In genomic region chr5:177434942-177435738, GRCh38 we compare ENCODE assay signal across 24 cellular contexts. TPM values are rescaled to one million over a fixed set of nuclear protein-coding genes. Genes with fewer than 3 reads are reported as not detected.
DNase-seq lines count a peak whose midpoint lies in the region; ATAC-seq lines count a peak whose summit lies in the region.
"Had no signal": no experiment of that assay in that cellular context is flagged by ENCODE, and none has a peak within 500 bp of the region (broad histone marks: within the 10 kb centered on the region; RNA-seq: fewer than 3 reads in every experiment).

No MANE protein-coding gene starts in this region.

- H3K4me3 ChIP-seq in CD4-positive, CD25-positive, alpha-beta regulatory T cell (ENCODE audit: low read depth, low read length), result no peak overlapping the region
- H3K4me3 ChIP-seq: breast epithelium, hepatocyte, lower lobe of right lung, uterus had no signal

- H3K36me3 ChIP-seq in CD4-positive, CD25-positive, alpha-beta regulatory T cell (ENCODE audit: control insufficient read depth, insufficient read depth, low read length), result peaks cover 76% of the 10 kb centered on the region
- H3K36me3 ChIP-seq: breast epithelium, uterus had no signal

- peaks cover 86% of the 10 kb centered on the region for H3K4me1 ChIP-seq in CD4-positive, CD25-positive, alpha-beta regulatory T cell (ENCODE audit: control insufficient read depth, insufficient read depth, low read length, poor library complexity, severe bottlenecking)
- H3K4me1 ChIP-seq: uterus had no signal

- H3K9me3 ChIP-seq in CD4-positive, CD25-positive, alpha-beta regulatory T cell (ENCODE audit: control insufficient read depth in 2 of 2, low read length in 2 of 2), result no peaks in the 10 kb centered on the region
- H3K9me3 ChIP-seq: breast epithelium, lower lobe of right lung, uterus had no signal

- H3K27me3 Mint-ChIP-seq in activated T-cell treated with anti-CD3 and anti-CD28 coated beads, Interleukin-2, amount 50 U/mL, for 24 hours, result no peaks in the 10 kb centered on the region
- H3K27me3 Mint-ChIP-seq in CD4-positive, CD25-positive, alpha-beta regulatory T cell, result no peaks in the 10 kb centered on the region
- peaks cover 4 to 13% (median 5%) of the 10 kb centered on the region in 3 donors for H3K27me3 Mint-ChIP-seq in immature natural killer cell (ENCODE audit: low read depth in 3 of 3)

- intact Hi-C loops in head of caudate nucleus (cut with DNase I), result no loop called here

- no peaks in the 10 kb centered on the region for H3K27me3 ChIP-seq in CD4-positive, CD25-positive, alpha-beta regulatory T cell (ENCODE audit: control insufficient read depth, insufficient read depth, low read length)
- H3K27me3 ChIP-seq: breast epithelium, hepatocyte, uterus had no signal

- DNase-seq in activated T-cell treated with anti-CD3 and anti-CD28 coated beads, Interleukin-2, amount 50 U/mL, for 24 hours, result no peak
- DNase-seq in activated T-cell treated with anti-CD3 and anti-CD28 coated beads, Interleukin-2, amount 50 U/mL, for 1 hour, result no peak
- DNase-seq in CD4-positive, CD25-positive, alpha-beta regulatory T cell, result no peak
- DNase-seq in SW480 (ENCODE audit: low spot score), result peak; percentile 89
- DNase-seq in immature natural killer cell, result peak; percentile 49 to 51 (median 50)
- no peak for DNase-seq in NCI-H226
- DNase-seq in head of caudate nucleus, result no peak
- DNase-seq: C1 segment of cervical spinal cord, foreskin fibroblast, lower lobe of right lung, NCI-H1694 treated with DMSO at 0.1 percent for 48 hours, NCI-H748 treated with DMSO at 0.1 percent for 48 hours, nucleus accumbens, SHP77, uterus had no signal

- peaks cover 88% of the 10 kb centered on the region for H3K4me1 Mint-ChIP-seq in activated T-cell treated with anti-CD3 and anti-CD28 coated beads, Interleukin-2, amount 50 U/mL, for 24 hours (ENCODE audit: low read depth)
- peaks cover 8 to 89% (median 40%) of the 10 kb centered on the region in 4 donors for H3K4me1 Mint-ChIP-seq in CD4-positive, CD25-positive, alpha-beta regulatory T cell
- H3K4me1 Mint-ChIP-seq in immature natural killer cell, result peaks cover 68 to 79% of the 10 kb centered on the region in 2 donors

- H3K4me3 Mint-ChIP-seq in activated T-cell treated with anti-CD3 and anti-CD28 coated beads, Interleukin-2, amount 50 U/mL, for 24 hours, result no peak overlapping the region
- H3K4me3 Mint-ChIP-seq in CD4-positive, CD25-positive, alpha-beta regulatory T cell, result peak overlapping the region; percentile 21 to 61 (median 32)
- peak overlapping the region in 4 of 5 donors; percentile 53 to 73 (median 64) for H3K4me3 Mint-ChIP-seq in immature natural killer cell

- ATAC-seq in CD4-positive, CD25-positive, alpha-beta regulatory T cell (ENCODE audit: low read depth in 2 of 2), result no peak
- no peak for ATAC-seq in GM19395 (IDR thresholded peaks at IDR 0.05; ENCODE audit: unreplicated experiment)
- ATAC-seq: lower lobe of right lung had no signal

- peak overlapping the region; percentile 75 for H3K27ac Mint-ChIP-seq in activated T-cell treated with anti-CD3 and anti-CD28 coated beads, Interleukin-2, amount 50 U/mL, for 24 hours
- H3K27ac Mint-ChIP-seq in CD4-positive, CD25-positive, alpha-beta regulatory T cell, result peak overlapping the region in 2 of 3 donors; percentile 20 to 62
- peak overlapping the region; percentile 22 to 83 (median 73) for H3K27ac Mint-ChIP-seq in immature natural killer cell

- H3K36me3 Mint-ChIP-seq in activated T-cell treated with anti-CD3 and anti-CD28 coated beads, Interleukin-2, amount 50 U/mL, for 24 hours (ENCODE audit: low read depth), result peaks cover 98% of the 10 kb centered on the region
- peaks cover 36% of the 10 kb centered on the region for H3K36me3 Mint-ChIP-seq in CD4-positive, CD25-positive, alpha-beta regulatory T cell
- H3K36me3 Mint-ChIP-seq in immature natural killer cell, result peaks cover 13 to 49% (median 21%) of the 10 kb centered on the region in 3 donors

- H3K9me3 Mint-ChIP-seq in activated T-cell treated with anti-CD3 and anti-CD28 coated beads, Interleukin-2, amount 50 U/mL, for 24 hours, result no peaks in the 10 kb centered on the region
- no peaks in the 10 kb centered on the region for H3K9me3 Mint-ChIP-seq in CD4-positive, CD25-positive, alpha-beta regulatory T cell
- no peaks in the 10 kb centered on the region for H3K9me3 Mint-ChIP-seq in immature natural killer cell

- H3K27ac ChIP-seq in CD4-positive, CD25-positive, alpha-beta regulatory T cell (ENCODE audit: insufficient read depth, low read length, poor library complexity, severe bottlenecking), result peak overlapping the region; percentile 72
- H3K27ac ChIP-seq: breast epithelium, epithelial cell of prostate, hepatocyte, lower lobe of right lung, uterus had no signal

RNA-seq across cellular contexts. Expression of gene GRK6, which starts 8.7 kb away (rescaled TPM):
- 228 TPM for total RNA-seq in CD4-positive, CD25-positive, alpha-beta regulatory T cell
- 100 to 1,000 TPM in 2 of 4 donors, 10 to 100 TPM in 2; 79.2 to 127 (median 96.0) TPM for polyA plus RNA-seq in CD4-positive, CD25-positive, alpha-beta regulatory T cell
- polyA plus RNA-seq in immature natural killer cell, result 100 to 1,000 TPM; 102 to 129 (median 103) TPM

RNA-seq across cellular contexts. Expression of gene PRR7, which starts 11.5 kb away (rescaled TPM):
- total RNA-seq in CD4-positive, CD25-positive, alpha-beta regulatory T cell, result 21.8 TPM
- 10 to 100 TPM; 10.2 to 17.0 (median 11.7) TPM for polyA plus RNA-seq in CD4-positive, CD25-positive, alpha-beta regulatory T cell
- polyA plus RNA-seq in immature natural killer cell, result 10 to 100 TPM in 2 of 3 donors, 1 to 10 TPM in 1; 9.6 to 25.4 (median 17.5) TPM

RNA-seq across cellular contexts. Expression of gene F12, which starts 25.8 kb away (rescaled TPM):
- 0.35 TPM for total RNA-seq in CD4-positive, CD25-positive, alpha-beta regulatory T cell
- under 1 TPM in 3 of 4 donors, not detected in 1; 0.16 to 0.94 (median 0.20) TPM for polyA plus RNA-seq in CD4-positive, CD25-positive, alpha-beta regulatory T cell
- 1 to 10 TPM in 2 of 3 donors, not detected in 1; 1.3 to 2.3 TPM for polyA plus RNA-seq in immature natural killer cell
- total RNA-seq: A673 had no signal

RNA-seq across cellular contexts. Expression of gene PFN3, which starts 34.7 kb away (rescaled TPM):
- total RNA-seq in CD4-positive, CD25-positive, alpha-beta regulatory T cell, result not detected
- polyA plus RNA-seq in CD4-positive, CD25-positive, alpha-beta regulatory T cell, result not detected
- not detected for polyA plus RNA-seq in immature natural killer cell
- total RNA-seq: A673; breast epithelium; dermis microvascular lymphatic vessel endothelial cell; G401; hepatocyte; lower lobe of right lung; mucosa of gallbladder; T-helper 1 cell treated with Interleukin-12 subunit alpha and Interleukin-12 subunit beta and Interleukin-4 antibody, amounts not matched to agents 30 ng/mL and 1 ng/mL, for 36 hours; uterus had no signal
- polyA plus RNA-seq: hepatocyte had no signal

RNA-seq across cellular contexts. Expression of gene DBN1, which starts 38.3 kb away (rescaled TPM):
- total RNA-seq in CD4-positive, CD25-positive, alpha-beta regulatory T cell, result 2.3 TPM
- polyA plus RNA-seq in CD4-positive, CD25-positive, alpha-beta regulatory T cell, result under 1 TPM in 1 of 4 donors, not detected in 3; 0.13 TPM
- polyA plus RNA-seq in immature natural killer cell, result 1 to 10 TPM in 2 of 3 donors, under 1 TPM in 1; 0.93 to 4.2 (median 2.8) TPM

Comparison
In these comparisons a context has a peak if more than half of its experiments do, and no peak if none do; other contexts are left out.
1. DNase-seq: peak in SW480 (single experiment) and immature natural killer cell (3 of 3); none in activated T-cell treated with anti-CD3 and anti-CD28 coated beads, Interleukin-2, amount 50 U/mL, for 24 hours (single experiment), activated T-cell treated with anti-CD3 and anti-CD28 coated beads, Interleukin-2, amount 50 U/mL, for 1 hour (single experiment), CD4-positive, CD25-positive, alpha-beta regulatory T cell (0 of 3), NCI-H226 (single experiment) and head of caudate nucleus (0 of 42).
2. Peak in every context shown above with its lines, with median percentiles within 50 percentile points of each other: H3K27ac Mint-ChIP-seq.